In genomic region chr3:126649556-126650092, GRCh38 we compare ENCODE assay signal across 19 cellular contexts. TPM values are rescaled to one million over a fixed set of nuclear protein-coding genes. Genes with fewer than 3 reads are reported as not detected.
A peak's percentile ranks its signal among the peaks of the same experiment; 100 is the strongest.
DNase-seq lines count a peak whose midpoint lies in the region; ATAC-seq and TF ChIP-seq lines count a peak whose summit lies in the region.
"Had no signal": no experiment of that assay in that cellular context is flagged by ENCODE, and none has a peak within 500 bp of the region (broad histone marks: within the 10 kb centered on the region; RNA-seq: fewer than 3 reads in every experiment).

No MANE protein-coding gene starts in this region.

- WGBS in mammary epithelial cell (ENCODE audit: low coverage, missing lambda C conversion rate) = 78% methylated on average over 2 of the region's 2 CpGs

- intact Hi-C loops in mammary epithelial cell (cut with micrococcal nuclease) = no loop called here
- intact Hi-C loops in breast epithelium (cut with DNase I; ENCODE audit: low total_unique reads) = loop anchor here (5.0 kb wide), 1 partner anchor 467 kb away; the partner anchor contains the start of gene ALDH1L1

- no peaks in the 10 kb centered on the region for H3K9me3 Mint-ChIP-seq in activated T-helper 17 cell treated with anti-CD3 and anti-CD28 coated beads, Interleukin-2, amount 50 U/mL, for 72 hours
- H3K9me3 Mint-ChIP-seq: CD8-positive, alpha-beta T cell; GM23338; H9; HFFc6 had no signal

- no peak for TF ChIP-seq POLR2A in breast epithelium (IDR thresholded peaks at IDR 0.05)

- H3K9me3 ChIP-seq in mammary epithelial cell (replicated peaks; ENCODE audit: insufficient read depth, low read length) (no peaks in the 10 kb centered on the region), breast epithelium (no peaks in the 10 kb centered on the region)

- H3K36me3 Mint-ChIP-seq in activated T-helper 17 cell treated with anti-CD3 and anti-CD28 coated beads, Interleukin-2, amount 50 U/mL, for 72 hours (ENCODE audit: low read depth) = no peaks in the 10 kb centered on the region
- H3K36me3 Mint-ChIP-seq: CD14-positive monocyte had no signal

- H3K36me3 ChIP-seq in mammary epithelial cell (ENCODE audit: insufficient read depth, low read length) (no peaks in the 10 kb centered on the region), breast epithelium (no peaks in the 10 kb centered on the region)

- no TSS peak for BruUV-seq in mammary epithelial cell (replicated peaks; lab: Mats Ljungman, UMichigan)

- no peak overlapping the region for H2AFZ ChIP-seq in mammary epithelial cell (ENCODE audit: low read depth, low read length)
- H2AFZ ChIP-seq: GM23338 had no signal

- H3K4me2 ChIP-seq in mammary epithelial cell (ENCODE audit: insufficient read depth, low read depth, low read length) = no peak overlapping the region
- H3K4me2 ChIP-seq: GM23338 had no signal

- no peak overlapping the region for H3K27ac Mint-ChIP-seq in activated T-helper 17 cell treated with anti-CD3 and anti-CD28 coated beads, Interleukin-2, amount 50 U/mL, for 72 hours
- H3K27ac Mint-ChIP-seq: CD8-positive, alpha-beta T cell; GM23338; H9; HFFc6 had no signal

- H3K4me3 ChIP-seq in mammary epithelial cell (replicated peaks in 1 of 3; ENCODE audit: insufficient read depth in 1 of 3, low read depth in 2 of 3, low read length in 3 of 3) (no peak overlapping the region), breast epithelium (no peak overlapping the region)
- H3K4me3 ChIP-seq: GM23338 had no signal

- DNase-seq in mammary epithelial cell (peak; percentile 36), breast epithelium (ENCODE audit: low spot score in 2 of 2) (no peak), RKO (ENCODE audit: low spot score) (peak; percentile 12), epithelial cell of prostate (ENCODE audit: low read depth, low spot score) (peak; percentile 24), ureter (ENCODE audit: low spot score) (no peak)
- DNase-seq: CD8-positive, alpha-beta T cell; COR-L47; DMS153; DMS79 treated with DMSO at 0.1 percent for 48 hours; EL; GDM1; H9; HFFc6; KBM-7 had no signal

- ATAC-seq in activated T-helper 17 cell treated with anti-CD3 and anti-CD28 coated beads, Interleukin-2, amount 50 U/mL, for 72 hours (replicated peaks) = no peak
- ATAC-seq in HG03354 (IDR thresholded peaks at IDR 0.05; ENCODE audit: poor library complexity, severe bottlenecking, unreplicated experiment) = no peak
- ATAC-seq: CD8-positive, alpha-beta T cell; GM23338 had no signal

- H3K9ac ChIP-seq in mammary epithelial cell (ENCODE audit: insufficient read depth, low read length) = no peak overlapping the region

- H3K27ac ChIP-seq in mammary epithelial cell (ENCODE audit: insufficient read depth, low read depth, low read length) (no peak overlapping the region), breast epithelium (no peak overlapping the region), epithelial cell of prostate (peak overlapping the region; percentile 18)
- H3K27ac ChIP-seq: 22Rv1 had no signal

- no peaks in the 10 kb centered on the region for H4K20me1 ChIP-seq in mammary epithelial cell (ENCODE audit: insufficient read depth, low read length)

- peaks cover 30% of the 10 kb centered on the region for H3K27me3 Mint-ChIP-seq in activated T-helper 17 cell treated with anti-CD3 and anti-CD28 coated beads, Interleukin-2, amount 50 U/mL, for 72 hours

- dilution Hi-C loops in mammary epithelial cell (cut with HindIII; ENCODE audit: low sequenced_read_pairs) = no loop called here

- CTCF ChIA-PET in mammary epithelial cell (lab: Charles Lee; ENCODE audit: low non-redundant PET) = no interaction called here

- H3K27me3 ChIP-seq in mammary epithelial cell (ENCODE audit: insufficient read depth, low read length) (no peaks in the 10 kb centered on the region), breast epithelium (no peaks in the 10 kb centered on the region)

- H3K4me1 ChIP-seq in mammary epithelial cell (ENCODE audit: insufficient read depth, low read length) (no peaks in the 10 kb centered on the region), breast epithelium (peaks cover 0 to 6% of the 10 kb centered on the region in 2 donors)

- peaks cover 26% of the 10 kb centered on the region for H3K79me2 ChIP-seq in mammary epithelial cell (ENCODE audit: insufficient read depth, low read length)

- in situ Hi-C loops in mammary epithelial cell (cut with MboI; ENCODE audit: low sequenced_read_pairs in 2 of 2) = no loop called here

- TF ChIP-seq CTCF in mammary epithelial cell (conservative IDR thresholded peaks at IDR 0.05 in 1 of 2, IDR thresholded peaks at IDR 0.05 in 1 of 2; ENCODE audit: extremely low read depth in 1 of 2, insufficient read depth in 1 of 2, low read depth in 1 of 2, low read length in 2 of 2) (no peak), breast epithelium (IDR thresholded peaks at IDR 0.05) (no peak)

- H3K4me3 Mint-ChIP-seq in activated T-helper 17 cell treated with anti-CD3 and anti-CD28 coated beads, Interleukin-2, amount 50 U/mL, for 72 hours = no peak overlapping the region
- H3K4me3 Mint-ChIP-seq: CD14-positive monocyte; CD8-positive, alpha-beta T cell; GM23338; H9; HFFc6 had no signal

- no peaks in the 10 kb centered on the region for H3K4me1 Mint-ChIP-seq in activated T-helper 17 cell treated with anti-CD3 and anti-CD28 coated beads, Interleukin-2, amount 50 U/mL, for 72 hours

RNA-seq across cellular contexts. Expression of gene TXNRD3, which starts 5.3 kb away (rescaled TPM):
- total RNA-seq in mammary epithelial cell (10 to 100 TPM; 12.8 to 18.0 TPM), breast epithelium (10 to 100 TPM; 11.8 to 19.3 (median 16.4) TPM), ureter (12.3 TPM)
- polyA plus RNA-seq in mammary epithelial cell = 6.8 TPM
- polyA minus RNA-seq in mammary epithelial cell = 4.0 TPM
- total RNA-seq in activated T-helper 17 cell treated with anti-CD3 and anti-CD28 coated beads, Interleukin-2, amount 50 U/mL, for 72 hours = 1 to 10 TPM in 1 of 2 donors, under 1 TPM in 1; 0.98 to 1.3 TPM

RNA-seq across cellular contexts. Expression of gene CHCHD6, which starts 54.4 kb away (rescaled TPM):
- 10 to 100 TPM; 16.5 to 30.8 TPM for total RNA-seq in mammary epithelial cell
- 30.0 TPM for polyA plus RNA-seq in mammary epithelial cell
- polyA minus RNA-seq in mammary epithelial cell = 11.7 TPM
- 10 to 100 TPM; 12.2 to 21.2 (median 19.3) TPM for total RNA-seq in breast epithelium
- 1 to 10 TPM; 8.7 to 9.9 TPM for total RNA-seq in activated T-helper 17 cell treated with anti-CD3 and anti-CD28 coated beads, Interleukin-2, amount 50 U/mL, for 72 hours
- 15.9 TPM for total RNA-seq in ureter

Comparison
In these comparisons a context has a peak if more than half of its experiments do, and no peak if none do; other contexts are left out.
1. DNase-seq: peak in mammary epithelial cell (single experiment), RKO (single experiment) and epithelial cell of prostate (single experiment); none in breast epithelium (0 of 2) and ureter (single experiment).